27 cellular contexts compared by ENCODE assay signal in the genomic region with DNA sequence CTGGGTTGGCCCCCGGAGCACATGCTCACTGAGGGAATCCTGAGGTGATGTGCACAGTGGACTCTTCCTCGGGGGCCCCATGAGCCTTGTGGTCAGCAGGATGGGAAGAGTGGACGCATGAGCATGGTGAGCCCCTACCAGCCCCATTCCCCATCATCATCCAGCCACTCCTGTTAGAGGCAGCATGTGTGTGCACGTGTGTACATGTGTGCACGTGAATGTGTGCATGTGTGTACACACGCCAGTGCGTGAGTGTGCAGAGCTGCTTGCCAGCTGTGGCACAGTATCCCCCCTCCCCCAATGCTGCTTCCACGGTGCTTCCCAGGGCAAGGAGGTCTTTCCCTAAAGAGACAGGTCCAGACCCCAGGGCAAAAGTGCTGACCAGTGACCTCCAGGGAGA. TPM values are rescaled to one million over a fixed set of nuclear protein-coding genes. Genes with fewer than 3 reads are reported as not detected.
"Had no signal": no experiment of that assay in that cellular context is flagged by ENCODE, and none has a peak within 500 bp of the region (broad histone marks: within the 10 kb centered on the region; RNA-seq: fewer than 3 reads in every experiment).

No MANE protein-coding gene starts in this region.

- FAIRE-seq: colon, endometrium, islet of Langerhans, keratinocyte had no signal

- H3K27ac ChIP-seq: coronary artery, epithelial cell of prostate, esophagus squamous epithelium, gastrocnemius medialis, heart right ventricle, left lung, lower lobe of right lung had no signal

- ATAC-seq: effector memory CD8-positive, alpha-beta T cell; esophagus mucosa; gastrocnemius medialis; heart right ventricle; left cardiac atrium; left lung; left ventricle myocardium superior; lower lobe of right lung; mucosa of descending colon had no signal

- H3K27me3 ChIP-seq: esophagus squamous epithelium, gastrocnemius medialis, heart right ventricle had no signal

- DNase-seq: dermis blood vessel endothelial cell; effector CD8-positive, alpha-beta T cell; effector memory CD8-positive, alpha-beta T cell; endodermal cell; erythroblast; esophagus squamous epithelium; foreskin fibroblast; foreskin melanocyte; gastrocnemius medialis; glutamatergic neuron; heart right ventricle; hippocampal formation; left cardiac atrium; left lung; left ventricle myocardium superior; lower lobe of right lung; mesenchymal stem cell; mucosa of descending colon; naive B cell had no signal

- H3K4me1 ChIP-seq: esophagus squamous epithelium, gastrocnemius medialis, heart right ventricle, left lung, lower lobe of right lung had no signal

- H3K9me3 ChIP-seq: esophagus squamous epithelium, gastrocnemius medialis, heart right ventricle, left lung, lower lobe of right lung, mucosa of descending colon had no signal

- H3K36me3 ChIP-seq: esophagus squamous epithelium, gastrocnemius medialis, heart right ventricle, left lung, lower lobe of right lung had no signal

- H3K4me3 ChIP-seq: coronary artery, esophagus squamous epithelium, gastrocnemius medialis, heart right ventricle, left lung, lower lobe of right lung, mucosa of descending colon had no signal

RNA-seq across cellular contexts. Expression of gene KIF1A, which starts 57.8 kb away (rescaled TPM):
- total RNA-seq: dermis blood vessel endothelial cell, mesenteric fat pad had no signal
- polyA plus RNA-seq: keratinocyte had no signal
